1 cellular context compared by ENCODE assay signal in the genomic region with DNA sequence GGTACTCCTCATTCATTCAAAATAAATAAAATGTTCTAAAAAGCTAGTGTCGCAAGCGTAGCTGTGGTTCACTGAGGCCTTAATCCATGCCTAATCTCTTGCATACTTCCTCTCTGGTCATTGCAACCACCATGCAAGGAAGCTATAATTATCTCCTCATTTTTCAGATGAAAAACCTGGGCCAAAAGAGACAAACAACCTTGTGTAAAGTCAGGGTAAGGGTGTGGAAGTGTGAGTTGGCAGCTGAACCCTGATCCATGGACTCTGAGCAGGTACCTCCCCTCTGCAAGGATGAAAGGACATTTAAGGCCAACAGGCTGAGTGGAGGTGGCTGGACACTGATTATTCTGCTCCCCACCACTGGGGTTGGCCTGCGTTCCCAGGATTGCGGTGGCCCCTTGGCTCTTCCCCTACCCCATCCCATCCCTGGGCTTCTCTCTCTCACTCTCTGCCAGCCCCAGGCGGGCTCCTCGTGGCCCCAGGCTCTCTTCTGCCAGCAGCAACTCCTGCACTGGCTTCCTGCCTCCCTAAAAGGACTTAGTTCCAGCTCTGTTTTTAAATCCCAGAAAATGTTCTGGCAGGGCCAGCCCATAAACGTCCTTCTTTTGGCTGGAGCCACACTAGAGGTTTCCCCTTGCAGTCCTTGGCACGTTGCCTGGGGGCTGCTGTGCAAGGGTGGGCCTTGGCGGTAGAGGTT.
TF ChIP-seq lines count a peak whose summit lies in the region.

No MANE protein-coding gene starts in this region.

TF ChIP-seq in HepG2, 621 proteins besides CTCF, POLR2A, EP300 and RAD21 (continued from another document and continues in another):
- TF ChIP-seq, protein P1, sequence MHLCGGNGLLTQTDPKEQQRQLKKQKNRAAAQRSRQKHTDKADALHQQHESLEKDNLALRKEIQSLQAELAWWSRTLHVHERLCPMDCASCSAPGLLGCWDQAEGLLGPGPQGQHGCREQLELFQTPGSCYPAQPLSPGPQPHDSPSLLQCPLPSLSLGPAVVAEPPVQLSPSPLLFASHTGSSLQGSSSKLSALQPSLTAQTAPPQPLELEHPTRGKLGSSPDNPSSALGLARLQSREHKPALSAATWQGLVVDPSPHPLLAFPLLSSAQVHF (CRISPR knock-in tag; IDR thresholded peaks at IDR 0.05): no peak
- TF ChIP-seq ZNF749 (CRISPR knock-in tag; IDR thresholded peaks at IDR 0.05; ENCODE audit: borderline replicate concordance): no peak
- no peak for TF ChIP-seq KDM2A (CRISPR knock-in tag; IDR thresholded peaks at IDR 0.05; ENCODE audit: borderline replicate concordance, low read depth)
- no peak for TF ChIP-seq GTF3A (CRISPR knock-in tag; conservative IDR thresholded peaks at IDR 0.05)
- no peak for TF ChIP-seq DPF2 (CRISPR knock-in tag; IDR thresholded peaks at IDR 0.05; ENCODE audit: borderline replicate concordance, low read depth)
- TF ChIP-seq PCBP2 (optimal IDR thresholded peaks at IDR 0.05; ENCODE audit: low read depth, low read length, poor library complexity, severe bottlenecking): no peak
- TF ChIP-seq, protein P2, sequence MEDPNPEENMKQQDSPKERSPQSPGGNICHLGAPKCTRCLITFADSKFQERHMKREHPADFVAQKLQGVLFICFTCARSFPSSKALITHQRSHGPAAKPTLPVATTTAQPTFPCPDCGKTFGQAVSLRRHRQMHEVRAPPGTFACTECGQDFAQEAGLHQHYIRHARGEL (CRISPR knock-in tag; IDR thresholded peaks at IDR 0.05): no peak
- no peak for TF ChIP-seq ZKSCAN1 (IDR thresholded peaks at IDR 0.05; ENCODE audit: low read length)
- no peak for TF ChIP-seq ZNF652 (CRISPR knock-in tag; IDR thresholded peaks at IDR 0.05; ENCODE audit: borderline replicate concordance, low read depth)
- no peak for TF ChIP-seq ONECUT2 (CRISPR knock-in tag; IDR thresholded peaks at IDR 0.05)
- TF ChIP-seq ETV5 (CRISPR knock-in tag; IDR thresholded peaks at IDR 0.05; ENCODE audit: borderline replicate concordance): 0 out of 2 replicates have a peak, but pooled peaks have one; percentile 13
- no peak for TF ChIP-seq ZNF660 (CRISPR knock-in tag; IDR thresholded peaks at IDR 0.05; ENCODE audit: borderline replicate concordance, low read depth)
- TF ChIP-seq HNRNPLL (IDR thresholded peaks at IDR 0.05; ENCODE audit: low read depth, low read length, poor library complexity, severe bottlenecking): no peak
- no peak for TF ChIP-seq SOX13 (IDR thresholded peaks at IDR 0.05)
- peak in 1 of 2 experiments; percentile 14; a peak in 1 of 4 replicates for TF ChIP-seq SOX13 (CRISPR knock-in tag; conservative IDR thresholded peaks at IDR 0.05 in 1 of 2, IDR thresholded peaks at IDR 0.05 in 1 of 2)
- TF ChIP-seq ZNF567 (CRISPR knock-in tag; IDR thresholded peaks at IDR 0.05; ENCODE audit: borderline replicate concordance): no peak
- TF ChIP-seq, protein P3, sequence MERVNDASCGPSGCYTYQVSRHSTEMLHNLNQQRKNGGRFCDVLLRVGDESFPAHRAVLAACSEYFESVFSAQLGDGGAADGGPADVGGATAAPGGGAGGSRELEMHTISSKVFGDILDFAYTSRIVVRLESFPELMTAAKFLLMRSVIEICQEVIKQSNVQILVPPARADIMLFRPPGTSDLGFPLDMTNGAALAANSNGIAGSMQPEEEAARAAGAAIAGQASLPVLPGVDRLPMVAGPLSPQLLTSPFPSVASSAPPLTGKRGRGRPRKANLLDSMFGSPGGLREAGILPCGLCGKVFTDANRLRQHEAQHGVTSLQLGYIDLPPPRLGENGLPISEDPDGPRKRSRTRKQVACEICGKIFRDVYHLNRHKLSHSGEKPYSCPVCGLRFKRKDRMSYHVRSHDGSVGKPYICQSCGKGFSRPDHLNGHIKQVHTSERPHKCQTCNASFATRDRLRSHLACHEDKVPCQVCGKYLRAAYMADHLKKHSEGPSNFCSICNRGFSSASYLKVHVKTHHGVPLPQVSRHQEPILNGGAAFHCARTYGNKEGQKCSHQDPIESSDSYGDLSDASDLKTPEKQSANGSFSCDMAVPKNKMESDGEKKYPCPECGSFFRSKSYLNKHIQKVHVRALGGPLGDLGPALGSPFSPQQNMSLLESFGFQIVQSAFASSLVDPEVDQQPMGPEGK (CRISPR knock-in tag; IDR thresholded peaks at IDR 0.05): 0 out of 2 replicates have a peak, but pooled peaks have one; percentile 29
- TF ChIP-seq TP53 (CRISPR knock-in tag; conservative IDR thresholded peaks at IDR 0.05): no peak
- TF ChIP-seq, protein P4, sequence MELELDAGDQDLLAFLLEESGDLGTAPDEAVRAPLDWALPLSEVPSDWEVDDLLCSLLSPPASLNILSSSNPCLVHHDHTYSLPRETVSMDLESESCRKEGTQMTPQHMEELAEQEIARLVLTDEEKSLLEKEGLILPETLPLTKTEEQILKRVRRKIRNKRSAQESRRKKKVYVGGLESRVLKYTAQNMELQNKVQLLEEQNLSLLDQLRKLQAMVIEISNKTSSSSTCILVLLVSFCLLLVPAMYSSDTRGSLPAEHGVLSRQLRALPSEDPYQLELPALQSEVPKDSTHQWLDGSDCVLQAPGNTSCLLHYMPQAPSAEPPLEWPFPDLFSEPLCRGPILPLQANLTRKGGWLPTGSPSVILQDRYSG (CRISPR knock-in tag; IDR thresholded peaks at IDR 0.05): no peak
- TF ChIP-seq ZFY (CRISPR knock-in tag; IDR thresholded peaks at IDR 0.05): no peak
- TF ChIP-seq ZNF337 (CRISPR knock-in tag; IDR thresholded peaks at IDR 0.05; ENCODE audit: borderline replicate concordance, low read depth): no peak
- TF ChIP-seq, protein P5, sequence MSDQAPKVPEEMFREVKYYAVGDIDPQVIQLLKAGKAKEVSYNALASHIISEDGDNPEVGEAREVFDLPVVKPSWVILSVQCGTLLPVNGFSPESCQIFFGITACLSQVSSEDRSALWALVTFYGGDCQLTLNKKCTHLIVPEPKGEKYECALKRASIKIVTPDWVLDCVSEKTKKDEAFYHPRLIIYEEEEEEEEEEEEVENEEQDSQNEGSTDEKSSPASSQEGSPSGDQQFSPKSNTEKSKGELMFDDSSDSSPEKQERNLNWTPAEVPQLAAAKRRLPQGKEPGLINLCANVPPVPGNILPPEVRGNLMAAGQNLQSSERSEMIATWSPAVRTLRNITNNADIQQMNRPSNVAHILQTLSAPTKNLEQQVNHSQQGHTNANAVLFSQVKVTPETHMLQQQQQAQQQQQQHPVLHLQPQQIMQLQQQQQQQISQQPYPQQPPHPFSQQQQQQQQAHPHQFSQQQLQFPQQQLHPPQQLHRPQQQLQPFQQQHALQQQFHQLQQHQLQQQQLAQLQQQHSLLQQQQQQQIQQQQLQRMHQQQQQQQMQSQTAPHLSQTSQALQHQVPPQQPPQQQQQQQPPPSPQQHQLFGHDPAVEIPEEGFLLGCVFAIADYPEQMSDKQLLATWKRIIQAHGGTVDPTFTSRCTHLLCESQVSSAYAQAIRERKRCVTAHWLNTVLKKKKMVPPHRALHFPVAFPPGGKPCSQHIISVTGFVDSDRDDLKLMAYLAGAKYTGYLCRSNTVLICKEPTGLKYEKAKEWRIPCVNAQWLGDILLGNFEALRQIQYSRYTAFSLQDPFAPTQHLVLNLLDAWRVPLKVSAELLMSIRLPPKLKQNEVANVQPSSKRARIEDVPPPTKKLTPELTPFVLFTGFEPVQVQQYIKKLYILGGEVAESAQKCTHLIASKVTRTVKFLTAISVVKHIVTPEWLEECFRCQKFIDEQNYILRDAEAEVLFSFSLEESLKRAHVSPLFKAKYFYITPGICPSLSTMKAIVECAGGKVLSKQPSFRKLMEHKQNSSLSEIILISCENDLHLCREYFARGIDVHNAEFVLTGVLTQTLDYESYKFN (CRISPR knock-in tag; conservative IDR thresholded peaks at IDR 0.05): peak; percentile 56; the same call in 1 of the 2 replicates
- TF ChIP-seq ZNF230 (CRISPR knock-in tag; IDR thresholded peaks at IDR 0.05): no peak
- no peak for TF ChIP-seq TCF7L2 (IDR thresholded peaks at IDR 0.05; ENCODE audit: low read depth, low read length)
- no peak for TF ChIP-seq GPN1 (CRISPR knock-in tag; IDR thresholded peaks at IDR 0.05; ENCODE audit: borderline replicate concordance)
- TF ChIP-seq, protein P6, sequence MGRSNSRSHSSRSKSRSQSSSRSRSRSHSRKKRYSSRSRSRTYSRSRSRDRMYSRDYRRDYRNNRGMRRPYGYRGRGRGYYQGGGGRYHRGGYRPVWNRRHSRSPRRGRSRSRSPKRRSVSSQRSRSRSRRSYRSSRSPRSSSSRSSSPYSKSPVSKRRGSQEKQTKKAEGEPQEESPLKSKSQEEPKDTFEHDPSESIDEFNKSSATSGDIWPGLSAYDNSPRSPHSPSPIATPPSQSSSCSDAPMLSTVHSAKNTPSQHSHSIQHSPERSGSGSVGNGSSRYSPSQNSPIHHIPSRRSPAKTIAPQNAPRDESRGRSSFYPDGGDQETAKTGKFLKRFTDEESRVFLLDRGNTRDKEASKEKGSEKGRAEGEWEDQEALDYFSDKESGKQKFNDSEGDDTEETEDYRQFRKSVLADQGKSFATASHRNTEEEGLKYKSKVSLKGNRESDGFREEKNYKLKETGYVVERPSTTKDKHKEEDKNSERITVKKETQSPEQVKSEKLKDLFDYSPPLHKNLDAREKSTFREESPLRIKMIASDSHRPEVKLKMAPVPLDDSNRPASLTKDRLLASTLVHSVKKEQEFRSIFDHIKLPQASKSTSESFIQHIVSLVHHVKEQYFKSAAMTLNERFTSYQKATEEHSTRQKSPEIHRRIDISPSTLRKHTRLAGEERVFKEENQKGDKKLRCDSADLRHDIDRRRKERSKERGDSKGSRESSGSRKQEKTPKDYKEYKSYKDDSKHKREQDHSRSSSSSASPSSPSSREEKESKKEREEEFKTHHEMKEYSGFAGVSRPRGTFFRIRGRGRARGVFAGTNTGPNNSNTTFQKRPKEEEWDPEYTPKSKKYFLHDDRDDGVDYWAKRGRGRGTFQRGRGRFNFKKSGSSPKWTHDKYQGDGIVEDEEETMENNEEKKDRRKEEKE (IDR thresholded peaks at IDR 0.05): no peak
- TF ChIP-seq, protein P7, sequence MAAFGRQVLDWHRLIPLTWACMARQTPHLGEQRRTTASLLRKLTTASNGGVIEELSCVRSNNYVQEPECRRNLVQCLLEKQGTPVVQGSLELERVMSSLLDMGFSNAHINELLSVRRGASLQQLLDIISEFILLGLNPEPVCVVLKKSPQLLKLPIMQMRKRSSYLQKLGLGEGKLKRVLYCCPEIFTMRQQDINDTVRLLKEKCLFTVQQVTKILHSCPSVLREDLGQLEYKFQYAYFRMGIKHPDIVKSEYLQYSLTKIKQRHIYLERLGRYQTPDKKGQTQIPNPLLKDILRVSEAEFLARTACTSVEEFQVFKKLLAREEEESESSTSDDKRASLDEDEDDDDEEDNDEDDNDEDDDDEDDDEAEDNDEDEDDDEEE (CRISPR knock-in tag; IDR thresholded peaks at IDR 0.05): no peak
- TF ChIP-seq, protein P8, sequence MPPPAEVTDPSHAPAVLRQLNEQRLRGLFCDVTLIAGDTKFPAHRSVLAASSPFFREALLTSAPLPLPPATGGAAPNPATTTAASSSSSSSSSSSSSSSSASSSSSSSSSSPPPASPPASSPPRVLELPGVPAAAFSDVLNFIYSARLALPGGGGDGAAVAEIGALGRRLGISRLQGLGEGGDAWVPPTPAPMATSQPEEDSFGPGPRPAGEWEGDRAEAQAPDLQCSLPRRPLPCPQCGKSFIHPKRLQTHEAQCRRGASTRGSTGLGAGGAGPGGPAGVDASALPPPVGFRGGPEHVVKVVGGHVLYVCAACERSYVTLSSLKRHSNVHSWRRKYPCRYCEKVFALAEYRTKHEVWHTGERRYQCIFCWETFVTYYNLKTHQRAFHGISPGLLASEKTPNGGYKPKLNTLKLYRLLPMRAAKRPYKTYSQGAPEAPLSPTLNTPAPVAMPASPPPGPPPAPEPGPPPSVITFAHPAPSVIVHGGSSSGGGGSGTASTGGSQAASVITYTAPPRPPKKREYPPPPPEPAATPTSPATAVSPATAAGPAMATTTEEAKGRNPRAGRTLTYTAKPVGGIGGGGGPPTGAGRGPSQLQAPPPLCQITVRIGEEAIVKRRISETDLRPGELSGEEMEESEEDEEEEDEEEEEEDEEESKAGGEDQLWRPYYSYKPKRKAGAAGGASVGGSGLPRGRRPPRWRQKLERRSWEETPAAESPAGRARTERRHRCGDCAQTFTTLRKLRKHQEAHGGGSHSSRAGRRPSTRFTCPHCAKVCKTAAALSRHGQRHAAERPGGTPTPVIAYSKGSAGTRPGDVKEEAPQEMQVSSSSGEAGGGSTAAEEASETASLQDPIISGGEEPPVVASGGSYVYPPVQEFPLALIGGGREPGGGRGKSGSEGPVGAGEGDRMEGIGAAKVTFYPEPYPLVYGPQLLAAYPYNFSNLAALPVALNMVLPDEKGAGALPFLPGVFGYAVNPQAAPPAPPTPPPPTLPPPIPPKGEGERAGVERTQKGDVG (CRISPR knock-in tag; IDR thresholded peaks at IDR 0.05; ENCODE audit: borderline replicate concordance): no peak
- TF ChIP-seq ZFAT (CRISPR knock-in tag; conservative IDR thresholded peaks at IDR 0.05): no peak
- TF ChIP-seq BORCS8-MEF2B (CRISPR knock-in tag; IDR thresholded peaks at IDR 0.05): 0 out of 2 replicates have a peak, but pooled peaks have one; percentile 36
- TF ChIP-seq, protein P9, sequence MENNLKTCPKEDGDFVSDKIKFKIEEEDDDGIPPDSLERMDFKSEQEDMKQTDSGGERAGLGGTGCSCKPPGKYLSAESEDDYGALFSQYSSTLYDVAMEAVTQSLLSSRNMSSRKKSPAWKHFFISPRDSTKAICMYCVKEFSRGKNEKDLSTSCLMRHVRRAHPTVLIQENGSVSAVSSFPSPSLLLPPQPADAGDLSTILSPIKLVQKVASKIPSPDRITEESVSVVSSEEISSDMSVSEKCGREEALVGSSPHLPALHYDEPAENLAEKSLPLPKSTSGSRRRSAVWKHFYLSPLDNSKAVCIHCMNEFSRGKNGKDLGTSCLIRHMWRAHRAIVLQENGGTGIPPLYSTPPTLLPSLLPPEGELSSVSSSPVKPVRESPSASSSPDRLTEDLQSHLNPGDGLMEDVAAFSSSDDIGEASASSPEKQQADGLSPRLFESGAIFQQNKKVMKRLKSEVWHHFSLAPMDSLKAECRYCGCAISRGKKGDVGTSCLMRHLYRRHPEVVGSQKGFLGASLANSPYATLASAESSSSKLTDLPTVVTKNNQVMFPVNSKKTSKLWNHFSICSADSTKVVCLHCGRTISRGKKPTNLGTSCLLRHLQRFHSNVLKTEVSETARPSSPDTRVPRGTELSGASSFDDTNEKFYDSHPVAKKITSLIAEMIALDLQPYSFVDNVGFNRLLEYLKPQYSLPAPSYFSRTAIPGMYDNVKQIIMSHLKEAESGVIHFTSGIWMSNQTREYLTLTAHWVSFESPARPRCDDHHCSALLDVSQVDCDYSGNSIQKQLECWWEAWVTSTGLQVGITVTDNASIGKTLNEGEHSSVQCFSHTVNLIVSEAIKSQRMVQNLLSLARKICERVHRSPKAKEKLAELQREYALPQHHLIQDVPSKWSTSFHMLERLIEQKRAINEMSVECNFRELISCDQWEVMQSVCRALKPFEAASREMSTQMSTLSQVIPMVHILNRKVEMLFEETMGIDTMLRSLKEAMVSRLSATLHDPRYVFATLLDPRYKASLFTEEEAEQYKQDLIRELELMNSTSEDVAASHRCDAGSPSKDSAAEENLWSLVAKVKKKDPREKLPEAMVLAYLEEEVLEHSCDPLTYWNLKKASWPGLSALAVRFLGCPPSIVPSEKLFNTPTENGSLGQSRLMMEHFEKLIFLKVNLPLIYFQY (CRISPR knock-in tag; IDR thresholded peaks at IDR 0.05; ENCODE audit: borderline replicate concordance): no peak
- no peak for TF ChIP-seq HMG20A (CRISPR knock-in tag; IDR thresholded peaks at IDR 0.05; ENCODE audit: borderline replicate concordance)
- TF ChIP-seq ISL2 (CRISPR knock-in tag; IDR thresholded peaks at IDR 0.05): no peak
